Comparison of ENCODE assay signal across 9 cellular contexts in genomic region chr12:71551529-71551928, GRCh38.
DNase-seq lines count a peak whose midpoint lies in the region; ATAC-seq, FAIRE-seq and TF ChIP-seq lines count a peak whose summit lies in the region.
"Had no signal": no experiment of that assay in that cellular context is flagged by ENCODE, and none has a peak within 500 bp of the region (broad histone marks: within the 10 kb centered on the region; RNA-seq: fewer than 3 reads in every experiment).

No MANE protein-coding gene starts in this region.

- no peak overlapping the region for H3K4me3 Mint-ChIP-seq in natural killer cell
- H3K4me3 Mint-ChIP-seq: naive thymus-derived CD4-positive, alpha-beta T cell had no signal

- H3K9me3 Mint-ChIP-seq in natural killer cell = no peaks in the 10 kb centered on the region

- TF ChIP-seq CTCF in natural killer cell (IDR thresholded peaks at IDR 0.05) = no peak

- ATAC-seq in HG03571 (IDR thresholded peaks at IDR 0.05; ENCODE audit: unreplicated experiment) (no peak), natural killer cell (no peak)
- ATAC-seq: naive thymus-derived CD4-positive, alpha-beta T cell had no signal

- H3K27ac Mint-ChIP-seq in natural killer cell = no peak overlapping the region
- H3K27ac Mint-ChIP-seq: naive thymus-derived CD4-positive, alpha-beta T cell had no signal

- FAIRE-seq in urothelium cell line (lab: Jason Lieb, UNC) = no peak

- intact Hi-C loops in natural killer cell (cut with micrococcal nuclease) = no loop called here

- H3K36me3 Mint-ChIP-seq in natural killer cell = no peaks in the 10 kb centered on the region
- H3K36me3 Mint-ChIP-seq: naive thymus-derived CD4-positive, alpha-beta T cell had no signal

- H3K4me1 Mint-ChIP-seq in natural killer cell = no peaks in the 10 kb centered on the region

- peaks cover 2 to 7% of the 10 kb centered on the region in 2 donors for H3K27me3 Mint-ChIP-seq in natural killer cell (ENCODE audit: low read depth in 2 of 2)

- DNase-seq in NCI-H1092 treated with DMSO at 0.1 percent for 48 hours (lab: John Stamatoyannopoulos, UW) = peak; percentile 8
- DNase-seq in NCI-H1092 (lab: John Stamatoyannopoulos, UW) = no peak
- peak; percentile 40 for DNase-seq in NCI-H1105 treated with DMSO at 0.1 percent for 48 hours (lab: John Stamatoyannopoulos, UW)
- peak; percentile 6 for DNase-seq in dermis blood vessel endothelial cell
- peak; percentile 16 for DNase-seq in putamen (ENCODE audit: low spot score)
- no peak for DNase-seq in natural killer cell
- DNase-seq in urothelium cell line (ENCODE audit: low spot score) = no peak

Comparison
In these comparisons a context has a peak if more than half of its experiments do, and no peak if none do; other contexts are left out.
1. DNase-seq: peak in NCI-H1092 treated with DMSO at 0.1 percent for 48 hours (single experiment), NCI-H1105 treated with DMSO at 0.1 percent for 48 hours (single experiment), dermis blood vessel endothelial cell (single experiment) and putamen (single experiment); none in NCI-H1092 (single experiment), natural killer cell (single experiment) and urothelium cell line (single experiment).